ENCODE assay signal across 8 cellular contexts in genomic region chr1:15046487-15047165, GRCh38.
DNase-seq lines count a peak whose midpoint lies in the region; ATAC-seq and TF ChIP-seq lines count a peak whose summit lies in the region.

No MANE protein-coding gene starts in this region.

- intact Hi-C loops in transverse colon (cut with DNase I; ENCODE audit: low total_unique reads), result no loop called here

- DNase-seq in C1 segment of cervical spinal cord (lab: John Stamatoyannopoulos, UW) (peak; percentile 13 to 91 (median 64)), H4 (ENCODE audit: low spot score) (peak; percentile 65), OCI-M1 (lab: John Stamatoyannopoulos, UW) (peak; percentile 73), foreskin keratinocyte (peak; percentile 37 to 57), omental fat pad (ENCODE audit: low spot score) (peak; percentile 61), transverse colon (peak; percentile 65)
- peak; percentile 33 for DNase-seq in activated gamma-delta T cell treated with anti-CD3 and anti-CD28 coated beads, Interleukin-2, amount 50 U/mL, for 16 hours (ENCODE audit: low read depth)

- no peak for TF ChIP-seq EP300 in transverse colon (IDR thresholded peaks at IDR 0.05; ENCODE audit: low read depth)

- WGBS in transverse colon (ENCODE audit: low coverage in 1 of 2), 2 donors, result 44 to 93% methylated on average over 3 to 14 of the region's 14 CpGs

- in situ Hi-C loops in transverse colon (cut with MboI; ENCODE audit: low pct_ligation_motif_present in 1 of 4, low pct_unique_long_range_greater_than_20kb in 1 of 4, low sequenced_read_pairs in 3 of 4), result loop anchor here (10.0 to 25.0 kb wide), 4 partner anchors 259 to 1084 kb away; no protein-coding TSS in a partner anchor

- H3K9me3 ChIP-seq in transverse colon, result no peaks in the 10 kb centered on the region

- TF ChIP-seq CTCF in foreskin keratinocyte (conservative IDR thresholded peaks at IDR 0.05) (peak; percentile 91), omental fat pad (IDR thresholded peaks at IDR 0.05) (peak in 1 of 3 donors; percentile 88), transverse colon (IDR thresholded peaks at IDR 0.05) (peak; percentile 82 to 93 (median 87))

- ATAC-seq in foreskin keratinocyte, result peak; percentile 54
- ATAC-seq in omental fat pad (ENCODE audit: low FRiP score), result peak; percentile 63
- ATAC-seq in GM21723 (IDR thresholded peaks at IDR 0.05; ENCODE audit: unreplicated experiment), result no peak

- no peak for TF ChIP-seq POLR2A in transverse colon (IDR thresholded peaks at IDR 0.05)

- H3K4me1 ChIP-seq in foreskin keratinocyte (no peaks in the 10 kb centered on the region), transverse colon (no peaks in the 10 kb centered on the region)

- H3K36me3 ChIP-seq in transverse colon, result no peaks in the 10 kb centered on the region

- H3K27ac ChIP-seq in foreskin keratinocyte (no peak overlapping the region), transverse colon (no peak overlapping the region)

- H3K4me3 ChIP-seq in transverse colon, result no peak overlapping the region

- no peaks in the 10 kb centered on the region for H3K27me3 ChIP-seq in foreskin keratinocyte
- no peaks in the 10 kb centered on the region for H3K27me3 ChIP-seq in transverse colon
